ENCODE assay signal across 24 cellular contexts in the genomic region with DNA sequence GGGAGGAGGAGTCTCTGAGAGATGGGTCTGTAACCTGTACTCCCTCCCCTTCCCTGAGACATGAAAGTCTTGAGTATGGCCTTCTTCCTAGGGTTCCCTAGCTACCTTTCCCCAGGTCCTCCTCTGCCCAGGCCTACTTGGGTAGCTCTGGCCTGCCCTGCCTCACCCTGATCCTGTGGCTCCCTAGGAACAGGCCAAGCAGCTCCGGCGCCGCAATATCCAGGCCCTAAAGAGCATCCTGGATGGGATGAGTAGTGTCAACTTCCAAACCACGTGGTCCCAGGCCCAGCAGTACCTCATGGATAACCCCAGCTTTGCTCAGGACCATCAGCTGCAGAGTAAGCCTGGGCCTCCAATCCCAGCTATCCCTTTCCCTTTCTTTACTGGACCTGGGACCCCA. TPM values are rescaled to one million over a fixed set of nuclear protein-coding genes. Genes with fewer than 3 reads are reported as not detected.
"Had no signal": no experiment of that assay in that cellular context is flagged by ENCODE, and none has a peak within 500 bp of the region (broad histone marks: within the 10 kb centered on the region; RNA-seq: fewer than 3 reads in every experiment).

No MANE protein-coding gene starts in this region.

- H3K9me3 ChIP-seq: esophagus muscularis mucosa, gastrocnemius medialis, heart right ventricle, ovary, right atrium auricular region, sigmoid colon, tibial artery, upper lobe of left lung, uterus had no signal

- H3K9me3 Mint-ChIP-seq: naive B cell, nephron progenitor cell had no signal

- H3K27ac ChIP-seq: epithelial cell of prostate, gastrocnemius medialis, ovary, right atrium auricular region, skin epidermis, upper lobe of left lung had no signal

- H3K27ac Mint-ChIP-seq: nephron progenitor cell had no signal

- H3K36me3 Mint-ChIP-seq: naive B cell had no signal

- H3K4me3 ChIP-seq: esophagus muscularis mucosa, gastrocnemius medialis, heart right ventricle, lung, ovary, right atrium auricular region, sigmoid colon, skin epidermis, tibial artery, upper lobe of left lung, uterus had no signal

- H3K27me3 ChIP-seq: esophagus muscularis mucosa, gastrocnemius medialis, heart right ventricle, ovary, right atrium auricular region, sigmoid colon, tibial artery, upper lobe of left lung, uterus had no signal

- H3K4me3 Mint-ChIP-seq: naive B cell, nephron progenitor cell had no signal

- H3K36me3 ChIP-seq: ovary, uterus had no signal

- DNase-seq: effector memory CD4-positive, alpha-beta T cell; gastrocnemius medialis; heart right ventricle; hypothalamus; left colon; left ventricle myocardium superior; mesendoderm; naive B cell; nephron progenitor cell; ovary; sigmoid colon; stimulated activated CD4-positive, alpha-beta T cell treated with anti-CD3 and anti-CD28 coated beads, Interleukin-12 subunit alpha, Interleukin-12 subunit beta, amount 100 ng/mL, for 4 hours; stimulated activated naive CD8-positive, alpha-beta T cell treated with anti-CD3 and anti-CD28 coated beads, Interleukin-15, Interleukin-2, amounts not matched to agents 100 U/mL and 50 U/mL, for 24 hours; tibial artery; upper lobe of left lung; uterus had no signal

- H3K27me3 Mint-ChIP-seq: naive B cell had no signal

- ATAC-seq: gastrocnemius medialis; heart right ventricle; left colon; left ventricle myocardium superior; stimulated activated naive CD8-positive, alpha-beta T cell treated with anti-CD3 and anti-CD28 coated beads, Interleukin-15, Interleukin-2, amounts not matched to agents 100 U/mL and 50 U/mL, for 24 hours had no signal

- FAIRE-seq: endometrium, keratinocyte had no signal

RNA-seq across cellular contexts. Expression of a gene that starts 30.2 kb away (rescaled TPM):
- total RNA-seq: temporal lobe had no signal
